19 cellular contexts compared by ENCODE assay signal in the genomic region with DNA sequence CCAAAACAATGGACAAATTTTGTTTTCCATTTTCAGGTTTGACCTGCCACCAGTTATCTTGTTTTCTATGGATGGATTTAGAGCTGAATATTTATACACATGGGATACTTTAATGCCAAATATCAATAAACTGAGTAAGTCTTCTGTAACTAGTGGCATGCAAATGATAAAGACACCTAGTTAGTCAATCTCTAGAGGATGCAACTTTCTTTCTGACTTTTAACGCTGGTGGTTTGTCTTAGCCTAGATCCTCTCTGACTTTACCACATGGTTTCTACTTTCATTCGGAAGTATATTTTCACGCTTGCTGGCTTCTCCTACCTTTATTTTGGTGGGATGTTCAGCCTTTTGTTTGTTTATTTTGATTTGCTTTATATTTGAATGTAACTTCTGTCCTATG. TPM values are rescaled to one million over a fixed set of nuclear protein-coding genes. Genes with fewer than 3 reads are reported as not detected.
A peak's percentile ranks its signal among the peaks of the same experiment; 100 is the strongest.
DNase-seq lines count a peak whose midpoint lies in the region; ATAC-seq and TF ChIP-seq lines count a peak whose summit lies in the region.
"Had no signal": no experiment of that assay in that cellular context is flagged by ENCODE, and none has a peak within 500 bp of the region (broad histone marks: within the 10 kb centered on the region; RNA-seq: fewer than 3 reads in every experiment).

No MANE protein-coding gene starts in this region.

- TF ChIP-seq CTCF in HFFc6 (IDR thresholded peaks at IDR 0.05): no peak
- no peak for TF ChIP-seq CTCF in PC-3 (conservative IDR thresholded peaks at IDR 0.05; ENCODE audit: low read depth, low read length)
- no peak for TF ChIP-seq CTCF in tibial nerve (IDR thresholded peaks at IDR 0.05)

- POLR2A ChIA-PET in PC-3 (lab: Charles Lee; ENCODE audit: unreplicated experiment): no interaction called here

- H3K4me1 ChIP-seq in PC-3 (ENCODE audit: insufficient read depth, low read length): peaks cover 30% of the 10 kb centered on the region
- H3K4me1 ChIP-seq in tibial nerve: no peaks in the 10 kb centered on the region
- H3K4me1 ChIP-seq: A549, BE2C had no signal

- no peaks in the 10 kb centered on the region for H3K36me3 ChIP-seq in PC-3 (ENCODE audit: low read depth, low read length)
- H3K36me3 ChIP-seq in tibial nerve: no peaks in the 10 kb centered on the region
- H3K36me3 ChIP-seq: BE2C; BLaER1 treated with 17β-estradiol and CSF1 and Interleukin-3, amounts not matched to agents 10 nM and 100 nM had no signal

- no peak for TF ChIP-seq POLR2A in tibial nerve (IDR thresholded peaks at IDR 0.05)

- no peak overlapping the region for H2AFZ ChIP-seq in PC-3 (ENCODE audit: low read length)

- peak; percentile 58 for ATAC-seq in GM18502 (IDR thresholded peaks at IDR 0.05; ENCODE audit: poor library complexity, unreplicated experiment)
- ATAC-seq in PC-3: no peak
- no peak for ATAC-seq in Right ventricle myocardium superior (ENCODE audit: poor library complexity)
- ATAC-seq: A549 had no signal

- H3K4me2 ChIP-seq in PC-3 (ENCODE audit: low read length): no peak overlapping the region
- H3K4me2 ChIP-seq: A549; BLaER1 treated with 17β-estradiol and CSF1 and Interleukin-3, amounts not matched to agents 10 nM and 100 nM had no signal

- H3K79me2 ChIP-seq in PC-3 (ENCODE audit: low read length): no peaks in the 10 kb centered on the region

- H3F3A ChIP-seq in PC-3 (ENCODE audit: low read length, unreplicated experiment): no peaks in the 10 kb centered on the region

- no peaks in the 10 kb centered on the region for H3K9me3 Mint-ChIP-seq in HFFc6
- H3K9me3 Mint-ChIP-seq: CD4-positive, alpha-beta T cell; CD8-positive, alpha-beta memory T cell had no signal

- WGBS in tibial nerve, 2 donors: 92 to 95% methylated on average over 3 of the region's 3 CpGs

- H3K27me3 Mint-ChIP-seq in HFFc6 (ENCODE audit: insufficient read depth): no peaks in the 10 kb centered on the region
- H3K27me3 Mint-ChIP-seq: CD4-positive, alpha-beta T cell; CD8-positive, alpha-beta memory T cell had no signal

- DNase-seq in HFFc6: no peak
- no peak for DNase-seq in PC-3
- no peak for DNase-seq in T1000 (lab: John Stamatoyannopoulos, UW)
- DNase-seq in Right ventricle myocardium superior: no peak
- no peak for DNase-seq in tibial nerve (ENCODE audit: low spot score in 2 of 2)
- DNase-seq: 8988T; ACHN; BE2C; CD4-positive, alpha-beta T cell; CD8-positive, alpha-beta memory T cell; DMS 273 treated with DMSO at 0.1 percent for 48 hours; DMS79; GDM1; H7 had no signal

- CTCF ChIA-PET in PC-3 (lab: Charles Lee): no interaction called here

- H3K36me3 Mint-ChIP-seq in HFFc6 (ENCODE audit: low read depth): no peaks in the 10 kb centered on the region
- H3K36me3 Mint-ChIP-seq: CD14-positive monocyte; CD8-positive, alpha-beta memory T cell had no signal

- H3K4me1 Mint-ChIP-seq in HFFc6 (ENCODE audit: low read depth): peaks cover 53% of the 10 kb centered on the region
- H3K4me1 Mint-ChIP-seq: CD8-positive, alpha-beta memory T cell had no signal

- H3K9me3 ChIP-seq in PC-3 (ENCODE audit: low read length) (no peaks in the 10 kb centered on the region), tibial nerve (no peaks in the 10 kb centered on the region)
- H3K9me3 ChIP-seq: A549; BE2C; BLaER1 treated with 17β-estradiol and CSF1 and Interleukin-3, amounts not matched to agents 10 nM and 100 nM had no signal

- H3K27ac ChIP-seq in PC-3 (ENCODE audit: low read length) (peak overlapping the region; percentile 50; the same call in 1 of the 2 replicates), tibial nerve (no peak overlapping the region)
- H3K27ac ChIP-seq: A549; BLaER1 treated with 17β-estradiol and CSF1 and Interleukin-3, amounts not matched to agents 10 nM and 100 nM had no signal

- no peaks in the 10 kb centered on the region for H4K20me1 ChIP-seq in PC-3 (ENCODE audit: low read length)
- H4K20me1 ChIP-seq: BLaER1 treated with 17β-estradiol and CSF1 and Interleukin-3, amounts not matched to agents 10 nM and 100 nM had no signal

- no peak overlapping the region for H3K4me3 Mint-ChIP-seq in HFFc6
- H3K4me3 Mint-ChIP-seq: CD14-positive monocyte; CD4-positive, alpha-beta T cell; CD8-positive, alpha-beta memory T cell had no signal

- H3K9ac ChIP-seq in PC-3 (ENCODE audit: low read length): no peak overlapping the region
- H3K9ac ChIP-seq: BLaER1 treated with 17β-estradiol and CSF1 and Interleukin-3, amounts not matched to agents 10 nM and 100 nM had no signal

- no peak overlapping the region for H3K4me3 ChIP-seq in PC-3 (ENCODE audit: low read length)
- H3K4me3 ChIP-seq in tibial nerve: no peak overlapping the region
- H3K4me3 ChIP-seq: A549; BLaER1 treated with 17β-estradiol and CSF1 and Interleukin-3, amounts not matched to agents 10 nM and 100 nM had no signal

- H3K27me3 ChIP-seq in PC-3 (ENCODE audit: low read length) (no peaks in the 10 kb centered on the region), tibial nerve (no peaks in the 10 kb centered on the region)
- H3K27me3 ChIP-seq: BE2C; BLaER1 treated with 17β-estradiol and CSF1 and Interleukin-3, amounts not matched to agents 10 nM and 100 nM had no signal

- no peak for TF ChIP-seq EP300 in tibial nerve (IDR thresholded peaks at IDR 0.05)

- no peaks in the 10 kb centered on the region for H3K9me2 ChIP-seq in PC-3 (replicated peaks; ENCODE audit: low read length)

- no TSS peak for BruUV-seq in PC-3 (replicated peaks; lab: Mats Ljungman, UMichigan)

- intact Hi-C loops in PC-3 (cut with micrococcal nuclease) (no loop called here), Right ventricle myocardium superior (cut with DNase I) (no loop called here)

- H3K27ac Mint-ChIP-seq in HFFc6: peak overlapping the region; percentile 83; the same call in 1 of the 2 replicates
- H3K27ac Mint-ChIP-seq: CD14-positive monocyte; CD4-positive, alpha-beta T cell; CD8-positive, alpha-beta memory T cell had no signal

RNA-seq across cellular contexts. Expression of gene ENPP3, which starts 21.2 kb away (rescaled TPM):
- total RNA-seq in HFFc6 (2021; fragmentation: NEBNext Ultra II Directional; extraction: Animal tissue kit (Norgen Biotek cat#: 25700)): under 1 TPM in 2 of 6 experiments, not detected in 4; 0.07 to 0.12 TPM
- total RNA-seq in PC-3 (2014; rRNA removed) (0.18 TPM in 1 of 2 replicates, not detected in the other), Right ventricle myocardium superior (0.11 TPM), tibial nerve (1 to 10 TPM in 3 of 4 donors, under 1 TPM in 1; 0.66 to 5.3 (median 1.3) TPM)
- total RNA-seq: H1, H7 had no signal

RNA-seq across cellular contexts. Expression of gene MED23, which starts 30.2 kb away (rescaled TPM):
- 10 to 100 TPM; 20.5 to 27.3 (median 23.8) TPM for total RNA-seq in HFFc6 (2021; fragmentation: NEBNext Ultra II Directional; extraction: Animal tissue kit (Norgen Biotek cat#: 25700))
- total RNA-seq in PC-3 (2014; rRNA removed) (15.4 and 18.1 TPM in 2 replicates), Right ventricle myocardium superior (10.6 TPM), tibial nerve (10 to 100 TPM; 27.3 to 36.5 (median 29.0) TPM)

RNA-seq across cellular contexts. Expression of gene OR2A4, which starts 42.9 kb away (rescaled TPM):
- total RNA-seq in HFFc6 (2021; fragmentation: NEBNext Ultra II Directional; extraction: Animal tissue kit (Norgen Biotek cat#: 25700)): not detected
- 0.36 and 0.86 TPM in 2 replicates for total RNA-seq in PC-3 (2014; rRNA removed)
- not detected for total RNA-seq in Right ventricle myocardium superior
- total RNA-seq in tibial nerve: not detected
- total RNA-seq: CD4-positive, alpha-beta T cell; CD8-positive, alpha-beta memory T cell; H1; H7 had no signal

RNA-seq across cellular contexts. Expression of gene CTAGE9, which starts 52.5 kb away (rescaled TPM):
- total RNA-seq in HFFc6 (2021; fragmentation: NEBNext Ultra II Directional; extraction: Animal tissue kit (Norgen Biotek cat#: 25700)): not detected
- total RNA-seq in PC-3 (2014; rRNA removed): not detected in 2 replicates
- not detected for total RNA-seq in Right ventricle myocardium superior
- total RNA-seq in tibial nerve: not detected
- total RNA-seq: CD4-positive, alpha-beta T cell; CD8-positive, alpha-beta memory T cell; H1; H7 had no signal
